ENCODE assay signal across 30 cellular contexts in genomic region chr12:14188761-14189160, GRCh38.
"Had no signal": no experiment of that assay in that cellular context is flagged by ENCODE, and none has a peak within 500 bp of the region (broad histone marks: within the 10 kb centered on the region; RNA-seq: fewer than 3 reads in every experiment).

No MANE protein-coding gene starts in this region.

- H3K36me3 Mint-ChIP-seq: activated CD8-positive, alpha-beta memory T cell treated with anti-CD3 and anti-CD28 coated beads, Interleukin-2, amount 10 ng/mL, durations not matched to agents 7 days and 5 days; activated naive CD4-positive, alpha-beta T cell treated with anti-CD3 and anti-CD28 coated beads, Interleukin-2, amount 50 U/mL, for 72 hours; naive thymus-derived CD4-positive, alpha-beta T cell; stimulated activated effector memory CD8-positive, alpha-beta T cell treated with anti-CD3 and anti-CD28 coated beads, Interleukin-12 subunit alpha, Interleukin-12 subunit beta, amount 100 ng/mL, for 72 hours had no signal

- ATAC-seq: activated CD4-positive, alpha-beta T cell treated with anti-CD3 and anti-CD28 coated beads for 36 hours; activated CD8-positive, alpha-beta memory T cell treated with anti-CD3 and anti-CD28 coated beads, Interleukin-2, amount 10 ng/mL, durations not matched to agents 7 days and 5 days; activated CD8-positive, alpha-beta T cell treated with anti-CD3 and anti-CD28 coated beads, Interleukin-2, amount 10 ng/mL, durations not matched to agents 7 days and 5 days; activated naive CD4-positive, alpha-beta T cell treated with anti-CD3 and anti-CD28 coated beads, Interleukin-2, amount 50 U/mL, for 72 hours; heart right ventricle; left lobe of liver; naive thymus-derived CD4-positive, alpha-beta T cell; psoas muscle; stimulated activated effector memory CD8-positive, alpha-beta T cell treated with anti-CD3 and anti-CD28 coated beads, Interleukin-12 subunit alpha, Interleukin-12 subunit beta, amount 100 ng/mL, for 72 hours had no signal

- H3K4me1 ChIP-seq: esophagus squamous epithelium, pancreas, psoas muscle, sigmoid colon, uterus had no signal

- H3K4me3 Mint-ChIP-seq: activated CD4-positive, alpha-beta T cell treated with anti-CD3 and anti-CD28 coated beads for 36 hours; activated CD8-positive, alpha-beta memory T cell treated with anti-CD3 and anti-CD28 coated beads, Interleukin-2, amount 10 ng/mL, durations not matched to agents 7 days and 5 days; activated CD8-positive, alpha-beta T cell treated with anti-CD3 and anti-CD28 coated beads, Interleukin-2, amount 10 ng/mL, durations not matched to agents 7 days and 5 days; central memory CD8-positive, alpha-beta T cell; naive thymus-derived CD4-positive, alpha-beta T cell; stimulated activated effector memory CD8-positive, alpha-beta T cell treated with anti-CD3 and anti-CD28 coated beads, Interleukin-12 subunit alpha, Interleukin-12 subunit beta, amount 100 ng/mL, for 72 hours; stimulated activated naive CD8-positive, alpha-beta T cell treated with anti-CD3 and anti-CD28 coated beads, Interleukin-15, Interleukin-2, amounts not matched to agents 100 ng/mL and 50 ng/mL, for 24 hours; T-helper 2 cell treated with Interferon-gamma antibody and Interleukin-4, amounts not matched to agents 5 μg/mL and 100 μg/mL, for 36 hours; type B pancreatic cell had no signal

- H3K36me3 ChIP-seq: esophagus squamous epithelium, heart right ventricle, pancreas, sigmoid colon, thoracic aorta, uterus had no signal

- FAIRE-seq: bronchial epithelial cell, endometrium, pancreas, small intestine had no signal

- H3K4me1 Mint-ChIP-seq: activated CD4-positive, alpha-beta T cell treated with anti-CD3 and anti-CD28 coated beads for 36 hours; central memory CD8-positive, alpha-beta T cell; naive thymus-derived CD4-positive, alpha-beta T cell had no signal

- H3K27me3 ChIP-seq: esophagus squamous epithelium, pancreas, sigmoid colon, uterus had no signal

- DNase-seq: activated CD4-positive, alpha-beta T cell treated with anti-CD3 and anti-CD28 coated beads for 36 hours; activated CD4-positive, CD25-positive, alpha-beta regulatory T cell; activated CD8-positive, alpha-beta memory T cell treated with anti-CD3 and anti-CD28 coated beads, Interleukin-2, amount 10 ng/mL, durations not matched to agents 7 days and 5 days; activated CD8-positive, alpha-beta T cell treated with anti-CD3 and anti-CD28 coated beads, Interleukin-2, amount 10 ng/mL, durations not matched to agents 7 days and 5 days; activated T-cell treated with anti-CD3 and anti-CD28 coated beads, Interleukin-2, amount 50 U/mL, for 48 hours; effector CD8-positive, alpha-beta T cell; esophagus squamous epithelium; foreskin melanocyte; heart right ventricle; naive thymus-derived CD4-positive, alpha-beta T cell; nucleus accumbens; pancreas; psoas muscle; sigmoid colon; small intestine; stimulated activated CD4-positive, alpha-beta T cell treated with anti-CD3 and anti-CD28 coated beads, Interleukin-4, amount 100 ng/mL, for 24 hours; uterus had no signal

- H3K27ac ChIP-seq: epithelial cell of prostate, esophagus squamous epithelium, heart right ventricle, pancreas, psoas muscle, sigmoid colon, thoracic aorta, uterus had no signal

- H3K4me3 ChIP-seq: esophagus squamous epithelium, heart right ventricle, lung, pancreas, psoas muscle, sigmoid colon, thoracic aorta, uterus had no signal

- H3K27ac Mint-ChIP-seq: activated CD4-positive, alpha-beta T cell treated with anti-CD3 and anti-CD28 coated beads for 36 hours; activated CD8-positive, alpha-beta memory T cell treated with anti-CD3 and anti-CD28 coated beads, Interleukin-2, amount 10 ng/mL, durations not matched to agents 7 days and 5 days; activated CD8-positive, alpha-beta T cell treated with anti-CD3 and anti-CD28 coated beads, Interleukin-2, amount 10 ng/mL, durations not matched to agents 7 days and 5 days; activated naive CD4-positive, alpha-beta T cell treated with anti-CD3 and anti-CD28 coated beads, Interleukin-2, amount 50 U/mL, for 72 hours; activated T-helper 2 cell treated with anti-CD3 and anti-CD28 coated beads, Interferon-gamma antibody, Interleukin-2, Interleukin-4, amounts not matched to agents 10 μg/mL and 5 μg/mL and 100 μg/mL, durations not matched to agents 14 hours and 24 hours and 36 hours; naive thymus-derived CD4-positive, alpha-beta T cell; stimulated activated effector memory CD8-positive, alpha-beta T cell treated with anti-CD3 and anti-CD28 coated beads, Interleukin-12 subunit alpha, Interleukin-12 subunit beta, amount 100 ng/mL, for 72 hours; stimulated activated naive CD8-positive, alpha-beta T cell treated with anti-CD3 and anti-CD28 coated beads, Interleukin-15, Interleukin-2, amounts not matched to agents 100 ng/mL and 50 ng/mL, for 24 hours; T-helper 2 cell treated with Interferon-gamma antibody and Interleukin-4, amounts not matched to agents 5 μg/mL and 100 μg/mL, for 36 hours; type B pancreatic cell had no signal

- H3K9me3 Mint-ChIP-seq: activated T-helper 2 cell treated with anti-CD3 and anti-CD28 coated beads, Interferon-gamma antibody, Interleukin-2, Interleukin-4, amounts not matched to agents 10 μg/mL and 5 μg/mL and 100 μg/mL, durations not matched to agents 14 hours and 24 hours and 36 hours; central memory CD8-positive, alpha-beta T cell; naive thymus-derived CD4-positive, alpha-beta T cell; stimulated activated effector memory CD8-positive, alpha-beta T cell treated with anti-CD3 and anti-CD28 coated beads, Interleukin-12 subunit alpha, Interleukin-12 subunit beta, amount 100 ng/mL, for 72 hours; stimulated activated naive CD8-positive, alpha-beta T cell treated with anti-CD3 and anti-CD28 coated beads, Interleukin-15, Interleukin-2, amounts not matched to agents 100 ng/mL and 50 ng/mL, for 24 hours; T-helper 2 cell treated with Interferon-gamma antibody and Interleukin-4, amounts not matched to agents 5 μg/mL and 100 μg/mL, for 36 hours had no signal

- H3K9me3 ChIP-seq: esophagus squamous epithelium, heart right ventricle, pancreas, psoas muscle, sigmoid colon, thoracic aorta, uterus had no signal
